ENCODE assay signal across 11 cellular contexts in genomic region chr7:916291-916941, GRCh38. TPM values are rescaled to one million over a fixed set of nuclear protein-coding genes. Genes with fewer than 3 reads are reported as not detected.
DNase-seq lines count a peak whose midpoint lies in the region; ATAC-seq and TF ChIP-seq lines count a peak whose summit lies in the region.
"Had no signal": no experiment of that assay in that cellular context is flagged by ENCODE, and none has a peak within 500 bp of the region (broad histone marks: within the 10 kb centered on the region; RNA-seq: fewer than 3 reads in every experiment).

No MANE protein-coding gene starts in this region.

- no peaks in the 10 kb centered on the region for H3K9me3 ChIP-seq in gastroesophageal sphincter
- no peaks in the 10 kb centered on the region for H3K9me3 ChIP-seq in psoas muscle
- H3K9me3 ChIP-seq: suprapubic skin had no signal

- no peak for TF ChIP-seq EP300 in gastroesophageal sphincter (IDR thresholded peaks at IDR 0.05)

- TF ChIP-seq CTCF in gastroesophageal sphincter (IDR thresholded peaks at IDR 0.05) (no peak), psoas muscle (IDR thresholded peaks at IDR 0.05) (no peak)

- H3K27me3 Mint-ChIP-seq in activated T-helper 17 cell treated with anti-CD3 and anti-CD28 coated beads, Interleukin-2, amount 50 U/mL, for 72 hours: no peaks in the 10 kb centered on the region

- H3K27ac ChIP-seq in gastroesophageal sphincter: peak overlapping the region in 2 of 4 donors; percentile 11
- no peak overlapping the region for H3K27ac ChIP-seq in psoas muscle
- H3K27ac ChIP-seq: hepatocyte, suprapubic skin had no signal

- 16 to 100% methylated on average over 1 to 4 of the region's 17 CpGs for WGBS in gastroesophageal sphincter (ENCODE audit: low coverage in 1 of 2), 2 donors
- 31 to 34% (median 31%) methylated on average over 15 to 17 of the region's 17 CpGs for WGBS in psoas muscle, 3 donors

- H3K4me3 Mint-ChIP-seq in activated T-helper 17 cell treated with anti-CD3 and anti-CD28 coated beads, Interleukin-2, amount 50 U/mL, for 72 hours: no peak overlapping the region

- no peaks in the 10 kb centered on the region for H3K36me3 Mint-ChIP-seq in activated T-helper 17 cell treated with anti-CD3 and anti-CD28 coated beads, Interleukin-2, amount 50 U/mL, for 72 hours (ENCODE audit: low read depth)

- peaks cover 0 to 26% (median 5%) of the 10 kb centered on the region in 3 donors for H3K4me1 ChIP-seq in gastroesophageal sphincter
- H3K4me1 ChIP-seq in psoas muscle: no peaks in the 10 kb centered on the region

- no peaks in the 10 kb centered on the region for H3K27me3 ChIP-seq in gastroesophageal sphincter
- H3K27me3 ChIP-seq in psoas muscle (ENCODE audit: insufficient read depth in 3 of 3, low read length in 2 of 3): peaks cover 0 to 2% (median 0%) of the 10 kb centered on the region in 3 donors
- H3K27me3 ChIP-seq: hepatocyte had no signal

- H3K9me3 Mint-ChIP-seq in activated T-helper 17 cell treated with anti-CD3 and anti-CD28 coated beads, Interleukin-2, amount 50 U/mL, for 72 hours: no peaks in the 10 kb centered on the region

- TF ChIP-seq POLR2A in gastroesophageal sphincter (IDR thresholded peaks at IDR 0.05): no peak

- H3K4me3 ChIP-seq in gastroesophageal sphincter: peak overlapping the region in 1 of 2 donors; percentile 14
- no peak overlapping the region for H3K4me3 ChIP-seq in psoas muscle
- H3K4me3 ChIP-seq: hepatocyte, suprapubic skin had no signal

- H3K4me1 Mint-ChIP-seq in activated T-helper 17 cell treated with anti-CD3 and anti-CD28 coated beads, Interleukin-2, amount 50 U/mL, for 72 hours: peaks cover 6% of the 10 kb centered on the region

- intact Hi-C loops in psoas muscle (cut with DNase I): no loop called here

- DNase-seq in DMS79 treated with DMSO at 0.1 percent for 48 hours (lab: John Stamatoyannopoulos, UW) (peak; percentile 60), NCI-H2227 (lab: John Stamatoyannopoulos, UW; ENCODE audit: unreplicated experiment) (peak; percentile 70), psoas muscle (peak; percentile 12 to 55), GDM1 (lab: John Stamatoyannopoulos, UW) (no peak), HK-2 (ENCODE audit: unreplicated experiment) (no peak)
- DNase-seq: NCI-H2029 treated with DMSO at 0.1 percent for 48 hours had no signal

- no peak overlapping the region for H3K27ac Mint-ChIP-seq in activated T-helper 17 cell treated with anti-CD3 and anti-CD28 coated beads, Interleukin-2, amount 50 U/mL, for 72 hours

- peaks cover 0 to 6% of the 10 kb centered on the region in 2 donors for H3K36me3 ChIP-seq in gastroesophageal sphincter
- no peaks in the 10 kb centered on the region for H3K36me3 ChIP-seq in psoas muscle (ENCODE audit: insufficient read depth in 1 of 2, low read depth in 1 of 2)
- H3K36me3 ChIP-seq: suprapubic skin had no signal

- ATAC-seq in gastroesophageal sphincter (peak; percentile 22), psoas muscle (no peak), GM21529 (IDR thresholded peaks at IDR 0.05; ENCODE audit: unreplicated experiment) (no peak)
- no peak for ATAC-seq in activated T-helper 17 cell treated with anti-CD3 and anti-CD28 coated beads, Interleukin-2, amount 50 U/mL, for 72 hours (replicated peaks)

RNA-seq across cellular contexts. Expression of gene ADAP1, which starts 38.1 kb away (rescaled TPM):
- total RNA-seq in gastroesophageal sphincter (100 to 1,000 TPM in 1 of 4 donors, 10 to 100 TPM in 3; 44.8 to 106 (median 60.1) TPM), psoas muscle (1 to 10 TPM in 3 of 4 donors, under 1 TPM in 1; 0.88 to 1.4 (median 1.2) TPM)
- polyA plus RNA-seq in psoas muscle: under 1 TPM; 0.18 to 0.56 (median 0.56) TPM
- total RNA-seq in activated T-helper 17 cell treated with anti-CD3 and anti-CD28 coated beads, Interleukin-2, amount 50 U/mL, for 72 hours: 10 to 100 TPM in 1 of 2 donors, 1 to 10 TPM in 1; 2.3 to 23.7 TPM

RNA-seq across cellular contexts. Expression of gene GET4, which starts 40.1 kb away (rescaled TPM):
- total RNA-seq in gastroesophageal sphincter (10 to 100 TPM; 18.4 to 34.8 (median 28.7) TPM), psoas muscle (10 to 100 TPM; 27.3 to 42.3 (median 29.1) TPM)
- polyA plus RNA-seq in psoas muscle: 10 to 100 TPM; 36.8 to 51.1 (median 48.3) TPM
- 10 to 100 TPM; 17.1 to 43.0 TPM for total RNA-seq in activated T-helper 17 cell treated with anti-CD3 and anti-CD28 coated beads, Interleukin-2, amount 50 U/mL, for 72 hours

RNA-seq across cellular contexts. Expression of gene COX19, which starts 58.9 kb away (rescaled TPM):
- total RNA-seq in gastroesophageal sphincter (10 to 100 TPM in 3 of 4 donors, 1 to 10 TPM in 1; 6.0 to 16.7 (median 12.0) TPM), psoas muscle (1 to 10 TPM; 4.5 to 7.9 (median 6.9) TPM)
- polyA plus RNA-seq in psoas muscle: 10 to 100 TPM in 2 of 3 donors, 1 to 10 TPM in 1; 5.6 to 12.2 (median 11.3) TPM
- 10 to 100 TPM; 13.7 to 20.8 TPM for total RNA-seq in activated T-helper 17 cell treated with anti-CD3 and anti-CD28 coated beads, Interleukin-2, amount 50 U/mL, for 72 hours

Comparison
In these comparisons a context has a peak if more than half of its experiments do, and no peak if none do; other contexts are left out.
1. DNase-seq: peak in DMS79 treated with DMSO at 0.1 percent for 48 hours (single experiment), NCI-H2227 (single experiment) and psoas muscle (2 of 2); none in GDM1 (single experiment) and HK-2 (single experiment).